Comparison of ENCODE assay signal across 34 cellular contexts in the genomic region with DNA sequence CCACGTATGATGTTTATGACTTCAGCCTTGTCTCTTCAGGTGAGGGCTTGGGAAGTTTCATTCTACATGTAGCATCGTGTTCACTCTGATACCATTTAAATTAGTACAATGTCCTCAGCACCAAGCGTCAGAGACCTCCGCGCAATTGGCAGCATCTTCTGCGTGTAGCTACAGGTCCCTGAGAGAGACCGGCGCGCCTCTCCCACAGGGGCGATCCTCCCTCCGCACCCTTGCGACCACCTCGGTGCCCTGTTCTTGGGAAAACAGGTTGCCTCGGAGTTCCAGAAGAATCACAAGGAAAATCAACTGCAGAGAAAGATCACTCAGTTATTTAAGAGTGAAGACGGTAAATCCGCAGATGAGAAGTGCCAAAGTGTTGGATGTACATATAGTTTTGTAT.
"Had no signal": no experiment of that assay in that cellular context is flagged by ENCODE, and none has a peak within 500 bp of the region (broad histone marks: within the 10 kb centered on the region; RNA-seq: fewer than 3 reads in every experiment).

No MANE protein-coding gene starts in this region.

- H3K27me3 ChIP-seq: MG63 had no signal

- DNase-seq: Karpas-422, Kasumi-1, MG63, MM.1S, MV-4-11, NCI-H1048, NCI-H1092, NCI-H1092 treated with DMSO at 0.1 percent for 48 hours, NCI-H1105, NCI-H1105 treated with DMSO at 0.1 percent for 48 hours, NCI-H1417, NCI-H1417 treated with DMSO at 0.1 percent for 48 hours, NCI-H1436, NCI-H1436 treated with DMSO at 0.1 percent for 48 hours, NCI-H146, NCI-H1694, NCI-H1694 treated with DMSO at 0.1 percent for 48 hours, NCI-H187, NCI-H187 treated with DMSO at 0.1 percent for 48 hours, NCI-H1930, NCI-H2029, NCI-H2029 treated with DMSO at 0.1 percent for 48 hours, NCI-H2081, NCI-H2081 treated with DMSO at 0.1 percent for 48 hours, NCI-H2107, NCI-H2171, NCI-H2171 treated with DMSO at 0.1 percent for 48 hours, NCI-H2227 treated with DMSO at 0.1 percent for 48 hours, NCI-H226, NCI-H345, NCI-H446, NCI-H446 treated with DMSO at 0.1 percent for 48 hours, NCI-H510A, NCI-H510A treated with DMSO at 0.1 percent for 48 hours had no signal

- H3K9me3 ChIP-seq: MG63 had no signal

- H3K36me3 ChIP-seq: MG63 had no signal

- H3K4me3 ChIP-seq: MG63 had no signal
